ENCODE assay signal across 8 cellular contexts in genomic region chr16:69726313-69727060, GRCh38. TPM values are rescaled to one million over a fixed set of nuclear protein-coding genes. Genes with fewer than 3 reads are reported as not detected.
DNase-seq lines count a peak whose midpoint lies in the region; ATAC-seq and TF ChIP-seq lines count a peak whose summit lies in the region.

Gene NQO1, minus strand, starts transcription at chr16:69726560. Its CDS starts 121 bp downstream, at chr16:69726439.

- peak; percentile 97 for DNase-seq in GM12865 (ENCODE audit: low read depth)
- peak; percentile 81 to 97 (median 91) for DNase-seq in NCI-H1417 (lab: John Stamatoyannopoulos, UW)
- peak; percentile 55 to 94 (median 74) for DNase-seq in T-helper 2 cell
- peak; percentile 97 for DNase-seq in right atrium auricular region (ENCODE audit: low spot score)
- peak; percentile 89 for DNase-seq in pulmonary artery endothelial cell (ENCODE audit: low read depth, low spot score)
- DNase-seq in uterus, result peak; percentile 91

- H3K4me3 ChIP-seq in GM12865 (ENCODE audit: low read depth, low read length), result peak within 1 kb of the TSS; percentile 63
- peak within 1 kb of the TSS; percentile 47 to 56 for H3K4me3 ChIP-seq in right atrium auricular region
- peak within 1 kb of the TSS; percentile 35 to 45 for H3K4me3 ChIP-seq in uterus

- H3K9me3 ChIP-seq in right atrium auricular region (no peaks in the 10 kb centered on the region), uterus (no peaks in the 10 kb centered on the region)

- intact Hi-C loops in uterus (cut with DNase I; ENCODE audit: low total_unique reads), result no loop called here

- peak in 1 of 2 donors; percentile 39 for TF ChIP-seq POLR2A in uterus (IDR thresholded peaks at IDR 0.05)

- H3K27ac ChIP-seq in angular gyrus (ENCODE audit: low read depth, low read length) (peak within 1 kb of the TSS; percentile 96), right atrium auricular region (peak within 1 kb of the TSS; percentile 68 to 82), uterus (peak within 1 kb of the TSS; percentile 76 to 79)

- ATAC-seq in HG02642 (IDR thresholded peaks at IDR 0.05; ENCODE audit: poor library complexity, unreplicated experiment), result peak; percentile 99

- peaks cover 0 to 40% of the 10 kb centered on the region in 2 donors for H3K4me1 ChIP-seq in right atrium auricular region
- H3K4me1 ChIP-seq in uterus, result peaks cover 0 to 5% of the 10 kb centered on the region in 2 donors

- H3K36me3 ChIP-seq in right atrium auricular region, result no peaks in the 10 kb centered on the region
- H3K36me3 ChIP-seq in uterus, result no peaks in the 10 kb centered on the region

- TF ChIP-seq CTCF in GM12865 (IDR thresholded peaks at IDR 0.05; ENCODE audit: insufficient read depth, low read depth, low read length, missing control alignments), result no peak
- no peak for TF ChIP-seq CTCF in right atrium auricular region (IDR thresholded peaks at IDR 0.05)
- TF ChIP-seq CTCF in uterus (IDR thresholded peaks at IDR 0.05), result no peak

- H3K27me3 ChIP-seq in right atrium auricular region (no peaks in the 10 kb centered on the region), uterus (no peaks in the 10 kb centered on the region)

RNA-seq across cellular contexts. Expression of gene NQO1, which starts in this region (rescaled TPM):
- total RNA-seq in right atrium auricular region, result 10 to 100 TPM; 41.8 to 62.9 TPM
- 560 and 776 TPM in 2 replicates for total RNA-seq in pulmonary artery endothelial cell
- 10 to 100 TPM; 14.7 to 23.8 (median 19.6) TPM for total RNA-seq in uterus

Comparison
In these comparisons a context has a peak if more than half of its experiments do, and no peak if none do; other contexts are left out.
1. Peak in every context shown above with its lines: DNase-seq, ATAC-seq, H3K4me3 ChIP-seq and H3K27ac ChIP-seq.